ENCODE assay signal across 8 cellular contexts in genomic region chr3:120741837-120742197, GRCh38. TPM values are rescaled to one million over a fixed set of nuclear protein-coding genes. Genes with fewer than 3 reads are reported as not detected.
DNase-seq lines count a peak whose midpoint lies in the region; ATAC-seq and TF ChIP-seq lines count a peak whose summit lies in the region.

No MANE protein-coding gene starts in this region.

- no peaks in the 10 kb centered on the region for H3K9me3 ChIP-seq in A673 (ENCODE audit: low read depth, low read length, poor library complexity, severe bottlenecking)
- H3K9me3 ChIP-seq in iPS DF 6.9 (ENCODE audit: control insufficient read depth, insufficient read depth, low read length) = 0 out of 2 replicates have a peak, but pooled peaks cover 2% of the 10 kb centered on the region

- BruUV-seq in A673 (replicated peaks; lab: Mats Ljungman, UMichigan) = no TSS peak

- intact Hi-C loops in A673 (cut with micrococcal nuclease; ENCODE audit: unreplicated experiment) = loop anchor here (5.0 kb wide), 2 partner anchors 65 to 145 kb away; partner anchors contain the start of gene NDUFB4

- H3K27ac ChIP-seq in A673 (ENCODE audit: low read depth, low read length, poor library complexity, severe bottlenecking) (peak overlapping the region; percentile 97), iPS DF 6.9 (ENCODE audit: low read length) (no peak overlapping the region)

- peak overlapping the region; percentile 80 for H3K4me3 Mint-ChIP-seq in activated CD4-positive, alpha-beta memory T cell treated with anti-CD3 and anti-CD28 coated beads, Interleukin-2, amount 10 ng/mL, durations not matched to agents 7 days and 5 days
- peak overlapping the region; percentile 90 for H3K4me3 Mint-ChIP-seq in stimulated activated effector memory CD8-positive, alpha-beta T cell treated with anti-CD3 and anti-CD28 coated beads, Interleukin-12 subunit alpha, Interleukin-12 subunit beta, amount 100 ng/mL, for 72 hours

- CTCF ChIA-PET in A673 (lab: Charles Lee) = no interaction called here
- CTCF ChIA-PET in activated CD4-positive, alpha-beta memory T cell treated with anti-CD3 and anti-CD28 coated beads, Interleukin-2, amount 10 ng/mL, durations not matched to agents 7 days and 5 days (lab: Charles Lee) = interaction anchor here (0.7 to 2.3 kb wide), 4 partner anchors 24 to 184 kb away, joined by 3 to 6 read pairs (median 3); no protein-coding TSS in a partner anchor

- H3K9me3 Mint-ChIP-seq in activated CD4-positive, alpha-beta memory T cell treated with anti-CD3 and anti-CD28 coated beads, Interleukin-2, amount 10 ng/mL, durations not matched to agents 7 days and 5 days = peaks cover 4% of the 10 kb centered on the region
- H3K9me3 Mint-ChIP-seq in stimulated activated effector memory CD8-positive, alpha-beta T cell treated with anti-CD3 and anti-CD28 coated beads, Interleukin-12 subunit alpha, Interleukin-12 subunit beta, amount 100 ng/mL, for 72 hours = peaks cover 3% of the 10 kb centered on the region

- H3K4me3 ChIP-seq in A673 (ENCODE audit: low read depth, low read length, poor library complexity, severe bottlenecking) = peak overlapping the region; percentile 92
- peak overlapping the region; percentile 88; the same call in 1 of the 2 replicates for H3K4me3 ChIP-seq in iPS DF 6.9 (ENCODE audit: low read length)

- peaks cover 46% of the 10 kb centered on the region for H3K4me1 Mint-ChIP-seq in activated CD4-positive, alpha-beta memory T cell treated with anti-CD3 and anti-CD28 coated beads, Interleukin-2, amount 10 ng/mL, durations not matched to agents 7 days and 5 days
- peaks cover 27% of the 10 kb centered on the region for H3K4me1 Mint-ChIP-seq in stimulated activated effector memory CD8-positive, alpha-beta T cell treated with anti-CD3 and anti-CD28 coated beads, Interleukin-12 subunit alpha, Interleukin-12 subunit beta, amount 100 ng/mL, for 72 hours

- POLR2A ChIA-PET in A673 (lab: Charles Lee; ENCODE audit: low non-redundant PET) = no interaction called here
- POLR2A ChIA-PET in activated CD4-positive, alpha-beta memory T cell treated with anti-CD3 and anti-CD28 coated beads, Interleukin-2, amount 10 ng/mL, durations not matched to agents 7 days and 5 days (lab: Charles Lee) = interaction anchor here (0.7 to 6.3 kb wide), 12 partner anchors 12 to 646 kb away, joined by 3 to 69 read pairs (median 5); partner anchors contain the start of gene NDUFB4

- peak overlapping the region; percentile 95 for H3K27ac Mint-ChIP-seq in activated CD4-positive, alpha-beta memory T cell treated with anti-CD3 and anti-CD28 coated beads, Interleukin-2, amount 10 ng/mL, durations not matched to agents 7 days and 5 days
- H3K27ac Mint-ChIP-seq in stimulated activated effector memory CD8-positive, alpha-beta T cell treated with anti-CD3 and anti-CD28 coated beads, Interleukin-12 subunit alpha, Interleukin-12 subunit beta, amount 100 ng/mL, for 72 hours = peak overlapping the region; percentile 97

- WGBS in iPS DF 6.9 (ENCODE audit: insufficient coverage, insufficient read length) = no CpG with 5 or more reads among the region's 10 CpGs

- peaks cover 33% of the 10 kb centered on the region for H3K36me3 Mint-ChIP-seq in activated CD4-positive, alpha-beta memory T cell treated with anti-CD3 and anti-CD28 coated beads, Interleukin-2, amount 10 ng/mL, durations not matched to agents 7 days and 5 days (ENCODE audit: low read depth)
- peaks cover 10% of the 10 kb centered on the region for H3K36me3 Mint-ChIP-seq in stimulated activated effector memory CD8-positive, alpha-beta T cell treated with anti-CD3 and anti-CD28 coated beads, Interleukin-12 subunit alpha, Interleukin-12 subunit beta, amount 100 ng/mL, for 72 hours

- H3K27me3 ChIP-seq in A673 (replicated peaks; ENCODE audit: insufficient read depth, low read depth, low read length, poor library complexity) (no peaks in the 10 kb centered on the region), iPS DF 6.9 (ENCODE audit: control insufficient read depth, insufficient read depth, low read length) (no peaks in the 10 kb centered on the region)

- peak; percentile 30 for ATAC-seq in GM18517 (IDR thresholded peaks at IDR 0.05; ENCODE audit: unreplicated experiment)
- ATAC-seq in HG03280 (IDR thresholded peaks at IDR 0.05; ENCODE audit: unreplicated experiment) = peak; percentile 21
- peak; percentile 1 for ATAC-seq in stimulated activated effector memory CD8-positive, alpha-beta T cell treated with anti-CD3 and anti-CD28 coated beads, Interleukin-12 subunit alpha, Interleukin-12 subunit beta, amount 100 ng/mL, for 72 hours
- no peak for ATAC-seq in HG02623 (IDR thresholded peaks at IDR 0.05; ENCODE audit: unreplicated experiment)

- no peaks in the 10 kb centered on the region for H3K27me3 Mint-ChIP-seq in activated CD4-positive, alpha-beta memory T cell treated with anti-CD3 and anti-CD28 coated beads, Interleukin-2, amount 10 ng/mL, durations not matched to agents 7 days and 5 days

- TF ChIP-seq CTCF in A673 (conservative IDR thresholded peaks at IDR 0.05; ENCODE audit: low read depth, low read length) = no peak

- DNase-seq in A673 (ENCODE audit: low spot score) (no peak), iPS DF 6.9 (ENCODE audit: low read depth, low spot score) (no peak), germinal center (ENCODE audit: low spot score) (no peak)
- DNase-seq in activated CD4-positive, alpha-beta memory T cell treated with anti-CD3 and anti-CD28 coated beads, Interleukin-2, amount 10 ng/mL, durations not matched to agents 7 days and 5 days = no peak
- peak in 1 of 2 donors; percentile 50 for DNase-seq in stimulated activated effector memory CD8-positive, alpha-beta T cell treated with anti-CD3 and anti-CD28 coated beads, Interleukin-12 subunit alpha, Interleukin-12 subunit beta, amount 100 ng/mL, for 72 hours (ENCODE audit: low spot score in 2 of 2)

- peaks cover 12% of the 10 kb centered on the region for H3K4me1 ChIP-seq in A673 (ENCODE audit: insufficient read depth, low read length, poor library complexity, severe bottlenecking)
- H3K4me1 ChIP-seq in iPS DF 6.9 (ENCODE audit: control insufficient read depth, insufficient read depth, low read length) = 0 out of 2 replicates have a peak, but pooled peaks cover 2% of the 10 kb centered on the region

- H3K36me3 ChIP-seq in A673 (ENCODE audit: insufficient read depth, low read length, poor library complexity, severe bottlenecking) (peaks cover 3% of the 10 kb centered on the region), iPS DF 6.9 (ENCODE audit: control insufficient read depth, insufficient read depth, low read length) (no peaks in the 10 kb centered on the region)

RNA-seq across cellular contexts. Expression of gene RABL3, which starts 0.5 kb away (rescaled TPM):
- total RNA-seq in A673 (2021) = 16.5 and 18.2 TPM in 2 replicates
- 10 to 100 TPM; 22.3 to 24.7 TPM for total RNA-seq in activated CD4-positive, alpha-beta memory T cell treated with anti-CD3 and anti-CD28 coated beads, Interleukin-2, amount 10 ng/mL, durations not matched to agents 7 days and 5 days

RNA-seq across cellular contexts. Expression of gene GTF2E1, which starts 0.7 kb away (rescaled TPM):
- total RNA-seq in A673 (2021) = 21.7 and 24.3 TPM in 2 replicates
- 10 to 100 TPM; 28.7 to 34.5 TPM for total RNA-seq in activated CD4-positive, alpha-beta memory T cell treated with anti-CD3 and anti-CD28 coated beads, Interleukin-2, amount 10 ng/mL, durations not matched to agents 7 days and 5 days

RNA-seq across cellular contexts. Expression of gene HGD, which starts 59.8 kb away (rescaled TPM):
- 0.28 and 0.42 TPM in 2 replicates for total RNA-seq in A673 (2021)
- total RNA-seq in activated CD4-positive, alpha-beta memory T cell treated with anti-CD3 and anti-CD28 coated beads, Interleukin-2, amount 10 ng/mL, durations not matched to agents 7 days and 5 days = under 1 TPM; 0.43 to 0.96 TPM
